Comparison of ENCODE assay signal across 8 cellular contexts in the genomic region with DNA sequence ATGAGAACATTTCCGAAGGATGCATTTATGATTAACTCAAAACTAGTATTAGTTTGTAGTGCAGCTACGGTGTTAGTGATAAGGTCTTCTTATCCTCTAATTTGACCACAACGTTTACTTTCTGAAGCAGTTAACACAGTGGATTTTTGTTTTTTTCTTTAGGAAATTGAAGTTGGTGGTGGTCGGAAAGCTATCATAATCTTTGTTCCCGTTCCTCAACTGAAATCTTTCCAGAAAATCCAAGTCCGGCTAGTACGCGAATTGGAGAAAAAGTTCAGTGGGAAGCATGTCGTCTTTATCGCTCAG. TPM values are rescaled to one million over a fixed set of nuclear protein-coding genes. Genes with fewer than 3 reads are reported as not detected.
DNase-seq lines count a peak whose midpoint lies in the region; ATAC-seq and TF ChIP-seq lines count a peak whose summit lies in the region.
"Not testable (repeated sequence)": the region's sequence is repeated elsewhere in the genome, so short reads cannot be mapped to it uniquely, and the experiment has no call there.

No MANE protein-coding gene starts in this region.

- H3K27ac ChIP-seq in WERI-Rb-1 (peak overlapping the region; percentile 87), esophagus (ENCODE audit: low read depth in 2 of 2, low read length in 1 of 2) (peak overlapping the region in 1 of 2 donors; percentile 84), testis (peak overlapping the region in 1 of 2 donors; percentile 94)
- H3K27ac ChIP-seq in left lung, neutrophil: not testable (repeated sequence)

- H3K36me3 Mint-ChIP-seq in CD14-positive monocyte: peaks cover 47 to 50% of the 10 kb centered on the region in 2 donors

- ATAC-seq in left lung: not testable (repeated sequence)

- H3K36me3 ChIP-seq in WERI-Rb-1 (peaks cover 58% of the 10 kb centered on the region), esophagus (ENCODE audit: control insufficient read depth in 2 of 2, insufficient read depth in 2 of 2, low read length in 1 of 2) (peaks cover 2 to 13% of the 10 kb centered on the region in 2 donors), left lung (peaks cover 0 to 51% of the 10 kb centered on the region in 2 donors), neutrophil (peaks cover 50% of the 10 kb centered on the region)
- H3K36me3 ChIP-seq in testis (ENCODE audit: low read depth, missing control alignments): not testable (repeated sequence)

- in situ Hi-C loops in astrocyte of the cerebellum (cut with HindIII; ENCODE audit: low sequenced_read_pairs): not testable (repeated sequence)

- peaks cover 27% of the 10 kb centered on the region for H3K4me1 Mint-ChIP-seq in CD14-positive monocyte

- peak overlapping the region; percentile 86 for H3K4me3 ChIP-seq in Jurkat, Clone E6-1 (ENCODE audit: low read length)
- H3K4me3 ChIP-seq in WERI-Rb-1 (ENCODE audit: low read depth, low read length) (peak overlapping the region; percentile 71), astrocyte of the cerebellum (ENCODE audit: low read depth, low read length) (peak overlapping the region; percentile 66), esophagus (ENCODE audit: low read depth in 1 of 2, low read length in 2 of 2) (peak overlapping the region; percentile 64 to 96), left lung (peak overlapping the region; percentile 63 to 91), neutrophil (ENCODE audit: low read depth in 1 of 2, low read length in 1 of 2) (peak overlapping the region; percentile 70 to 98), testis (peak overlapping the region; percentile 87 to 97)

- H3K9me3 Mint-ChIP-seq in CD14-positive monocyte: not testable (repeated sequence)

- not testable (repeated sequence) for H3K27me3 ChIP-seq in WERI-Rb-1 (ENCODE audit: insufficient read depth, low read depth, severe bottlenecking); esophagus (ENCODE audit: control insufficient read depth in 1 of 2, insufficient read depth in 2 of 2, low read length in 2 of 2); left lung; neutrophil; testis

- TF ChIP-seq POLR2A in testis (IDR thresholded peaks at IDR 0.05): not testable (repeated sequence)

- intact Hi-C loops in CD14-positive monocyte (cut with micrococcal nuclease): loop anchor here (5.0 kb wide), 2 partner anchors 59 to 199 kb away; a partner anchor contains a TSS
- intact Hi-C loops in left lung (cut with DNase I); testis (cut with DNase I; ENCODE audit: low total_unique reads): not testable (repeated sequence)

- H3K4me3 Mint-ChIP-seq in CD14-positive monocyte: peak overlapping the region; percentile 90 to 93

- TF ChIP-seq CTCF in CD14-positive monocyte (IDR thresholded peaks at IDR 0.05); WERI-Rb-1 (IDR thresholded peaks at IDR 0.05; ENCODE audit: low read depth, low read length); astrocyte of the cerebellum (IDR thresholded peaks at IDR 0.05; ENCODE audit: low read depth, low read length, missing control alignments); left lung (IDR thresholded peaks at IDR 0.05); neutrophil (IDR thresholded peaks at IDR 0.05); testis (IDR thresholded peaks at IDR 0.05): not testable (repeated sequence)

- DNase-seq in CD14-positive monocyte (ENCODE audit: low spot score); Jurkat, Clone E6-1 (ENCODE audit: low read depth, low spot score); WERI-Rb-1; astrocyte of the cerebellum (ENCODE audit: low read depth); left lung; testis: not testable (repeated sequence)

- H3K27me3 Mint-ChIP-seq in CD14-positive monocyte (ENCODE audit: low read depth in 3 of 3): not testable (repeated sequence)

- not testable (repeated sequence) for H3K9me3 ChIP-seq in WERI-Rb-1 (ENCODE audit: severe bottlenecking); esophagus (ENCODE audit: control insufficient read depth in 2 of 2, insufficient read depth in 1 of 2, low read depth in 1 of 2, low read length in 1 of 2); left lung; neutrophil; testis

- not testable (repeated sequence) for H3K4me1 ChIP-seq in esophagus (ENCODE audit: control insufficient read depth in 2 of 2, insufficient read depth in 2 of 2, low read length in 1 of 2)
- H3K4me1 ChIP-seq in left lung: peaks cover 36 to 50% of the 10 kb centered on the region in 2 donors
- H3K4me1 ChIP-seq in neutrophil (ENCODE audit: control insufficient read depth in 1 of 2, insufficient read depth in 1 of 2, low read depth in 1 of 2, low read length in 1 of 2): peaks cover 8 to 12% of the 10 kb centered on the region in 2 experiments
- peaks cover 17% of the 10 kb centered on the region for H3K4me1 ChIP-seq in testis

- peak overlapping the region in 6 of 7 donors; percentile 88 to 97 (median 95) for H3K27ac Mint-ChIP-seq in CD14-positive monocyte

- WGBS in esophagus, 2 donors: 55 to 60% methylated on average over 10 of the region's 10 CpGs
- 29 to 38% methylated on average over 10 of the region's 10 CpGs for WGBS in testis, 2 donors

RNA-seq across cellular contexts. Expression of a gene that starts 1.2 kb away (rescaled TPM):
- 100 to 1,000 TPM; 510 to 608 TPM for polyA plus RNA-seq in CD14-positive monocyte
- polyA plus RNA-seq in Jurkat, Clone E6-1 (2012; ENCODE audit: insufficient read depth, insufficient read length): 4,149 TPM
- polyA plus RNA-seq in esophagus: 1,000 to 10,000 TPM; 1,816 to 2,770 TPM
- total RNA-seq in left lung: 1,000 to 10,000 TPM in 1 of 2 donors, 100 to 1,000 TPM in 1; 909 to 1,079 TPM
- total RNA-seq in testis: 100 to 1,000 TPM; 728 to 906 TPM
- 989 TPM for polyA plus RNA-seq in testis (ENCODE audit: insufficient read depth, low read depth, low replicate concordance)

RNA-seq across cellular contexts. Expression of a gene that starts 18.1 kb away (rescaled TPM):
- 10 to 100 TPM; 14.2 to 16.4 TPM for polyA plus RNA-seq in CD14-positive monocyte
- polyA plus RNA-seq in Jurkat, Clone E6-1 (2012; ENCODE audit: insufficient read depth, insufficient read length): 60.7 TPM
- 10 to 100 TPM in 1 of 2 donors, 1 to 10 TPM in 1; 5.7 to 10.1 TPM for polyA plus RNA-seq in esophagus
- 10 to 100 TPM; 16.1 to 22.8 TPM for total RNA-seq in left lung
- 10 to 100 TPM; 23.5 to 24.6 TPM for total RNA-seq in testis
- 19.5 TPM for polyA plus RNA-seq in testis (ENCODE audit: insufficient read depth, low read depth, low replicate concordance)

RNA-seq across cellular contexts. Expression of a gene that starts 18.6 kb away (rescaled TPM):
- polyA plus RNA-seq in CD14-positive monocyte: not detected
- not detected for polyA plus RNA-seq in Jurkat, Clone E6-1 (2012; ENCODE audit: insufficient read depth, insufficient read length)
- polyA plus RNA-seq in esophagus: 1 to 10 TPM in 1 of 2 donors, under 1 TPM in 1; 0.43 to 1.3 TPM
- total RNA-seq in left lung: 1 to 10 TPM in 1 of 2 donors, under 1 TPM in 1; 0.84 to 1.4 TPM
- 10 to 100 TPM; 15.4 to 15.8 TPM for total RNA-seq in testis
- polyA plus RNA-seq in testis (ENCODE audit: insufficient read depth, low read depth, low replicate concordance): 12.7 TPM

RNA-seq across cellular contexts. Expression of a gene that starts 56.9 kb away (rescaled TPM):
- polyA plus RNA-seq in CD14-positive monocyte (10 to 100 TPM; 79.3 to 89.1 TPM), esophagus (10 to 100 TPM; 25.7 to 41.8 TPM), testis (ENCODE audit: insufficient read depth, low read depth, low replicate concordance) (41.1 TPM)
- 47.0 TPM for polyA plus RNA-seq in Jurkat, Clone E6-1 (2012; ENCODE audit: insufficient read depth, insufficient read length)
- total RNA-seq in left lung (10 to 100 TPM; 72.0 to 83.8 TPM), testis (10 to 100 TPM; 41.6 to 52.5 TPM)
